24 cellular contexts compared by ENCODE assay signal in the genomic region with DNA sequence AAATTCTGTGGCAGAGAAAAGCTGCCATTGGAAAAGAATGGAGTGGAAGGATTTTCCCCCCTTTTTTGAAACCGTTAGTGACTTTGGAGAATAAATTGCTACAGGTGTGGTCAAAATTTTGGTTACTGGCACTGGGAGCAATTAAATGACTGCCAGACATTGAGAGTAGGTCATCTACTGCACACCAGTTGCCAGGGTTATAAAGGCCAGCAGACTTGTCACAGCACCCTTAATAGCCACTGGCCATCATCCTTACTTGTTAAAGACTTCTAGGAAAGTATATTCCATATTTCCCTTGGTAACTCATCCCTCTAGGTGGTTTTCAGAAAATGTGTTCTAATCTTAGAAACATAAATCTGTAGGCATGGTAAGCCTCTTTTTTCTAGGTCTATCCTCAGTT.
"Had no signal": no experiment of that assay in that cellular context is flagged by ENCODE, and none has a peak within 500 bp of the region (broad histone marks: within the 10 kb centered on the region; RNA-seq: fewer than 3 reads in every experiment).

No MANE protein-coding gene starts in this region.

- DNase-seq: activated CD4-positive, alpha-beta T cell treated with anti-CD3 and anti-CD28 coated beads for 1 hour; activated CD4-positive, alpha-beta T cell treated with anti-CD3 and anti-CD28 coated beads, Interleukin-2, amount 50 U/mL, for 1 hour; activated CD8-positive, alpha-beta T cell treated with anti-CD3 and anti-CD28 coated beads, Interleukin-2, amount 10 ng/mL, durations not matched to agents 7 days and 5 days; activated gamma-delta T cell treated with Interleukin-2 at 50 U/mL for 16 hours; activated T-cell treated with anti-CD3 and anti-CD28 coated beads, Interleukin-2, amount 50 U/mL, for 1 hour; adrenal gland; brain microvascular endothelial cell; colonic mucosa; left colon; midbrain; posterior cingulate gyrus; sigmoid colon; spleen; stimulated activated CD4-positive, alpha-beta T cell treated with anti-CD3 and anti-CD28 coated beads, Interleukin-4, amount 100 ng/mL, for 1 hour; stimulated activated naive CD4-positive, alpha-beta T cell; T-helper 1 cell; T-helper 9 cell; upper lobe of left lung had no signal

- H3K27ac ChIP-seq: adrenal gland, ascending aorta, brain microvascular endothelial cell, colonic mucosa, esophagus muscularis mucosa, sigmoid colon, spleen, thoracic aorta, upper lobe of left lung had no signal

- H3K27me3 Mint-ChIP-seq: activated naive CD8-positive, alpha-beta T cell; central memory CD8-positive, alpha-beta T cell; natural killer cell treated with Interleukin-12 subunit alpha and Interleukin-12 subunit beta and Interleukin-15 and Interleukin-18, amount 100 ng/mL, for 72 hours had no signal

- H3K9me3 ChIP-seq: adrenal gland, ascending aorta, colonic mucosa, esophagus muscularis mucosa, sigmoid colon, spleen, thoracic aorta, upper lobe of left lung had no signal

- H3K36me3 ChIP-seq: adrenal gland, ascending aorta, brain microvascular endothelial cell, colonic mucosa, esophagus muscularis mucosa, sigmoid colon, spleen, thoracic aorta, upper lobe of left lung had no signal

- H3K9me3 Mint-ChIP-seq: central memory CD8-positive, alpha-beta T cell; natural killer cell treated with Interleukin-12 subunit alpha and Interleukin-12 subunit beta and Interleukin-15 and Interleukin-18, amount 100 ng/mL, for 72 hours had no signal

- H3K4me3 ChIP-seq: adrenal gland, ascending aorta, colonic mucosa, esophagus muscularis mucosa, sigmoid colon, spleen, thoracic aorta, upper lobe of left lung had no signal

- H3K27ac Mint-ChIP-seq: activated CD8-positive, alpha-beta T cell treated with anti-CD3 and anti-CD28 coated beads, Interleukin-2, amount 10 ng/mL, durations not matched to agents 7 days and 5 days; activated naive CD8-positive, alpha-beta T cell; natural killer cell treated with Interleukin-12 subunit alpha and Interleukin-12 subunit beta and Interleukin-15 and Interleukin-18, amount 100 ng/mL, for 72 hours had no signal

- H3K27me3 ChIP-seq: adrenal gland, ascending aorta, brain microvascular endothelial cell, colonic mucosa, esophagus muscularis mucosa, sigmoid colon, spleen, upper lobe of left lung had no signal

- H3K4me3 Mint-ChIP-seq: activated CD8-positive, alpha-beta T cell treated with anti-CD3 and anti-CD28 coated beads, Interleukin-2, amount 10 ng/mL, durations not matched to agents 7 days and 5 days; activated naive CD8-positive, alpha-beta T cell; central memory CD8-positive, alpha-beta T cell; natural killer cell treated with Interleukin-12 subunit alpha and Interleukin-12 subunit beta and Interleukin-15 and Interleukin-18, amount 100 ng/mL, for 72 hours had no signal

- H3K4me1 ChIP-seq: colonic mucosa had no signal

- H3K36me3 Mint-ChIP-seq: natural killer cell treated with Interleukin-12 subunit alpha and Interleukin-12 subunit beta and Interleukin-15 and Interleukin-18, amount 100 ng/mL, for 72 hours had no signal

- ATAC-seq: activated CD8-positive, alpha-beta T cell treated with anti-CD3 and anti-CD28 coated beads, Interleukin-2, amount 10 ng/mL, durations not matched to agents 7 days and 5 days; left colon; natural killer cell treated with Interleukin-12 subunit alpha and Interleukin-12 subunit beta and Interleukin-15 and Interleukin-18, amount 100 ng/mL, for 72 hours had no signal
